33 cellular contexts compared by ENCODE assay signal in genomic region chr7:117869374-117869773, GRCh38. TPM values are rescaled to one million over a fixed set of nuclear protein-coding genes. Genes with fewer than 3 reads are reported as not detected.
"Had no signal": no experiment of that assay in that cellular context is flagged by ENCODE, and none has a peak within 500 bp of the region (broad histone marks: within the 10 kb centered on the region; RNA-seq: fewer than 3 reads in every experiment).

No MANE protein-coding gene starts in this region.

- H3K36me3 Mint-ChIP-seq: activated naive CD8-positive, alpha-beta T cell treated with anti-CD3 and anti-CD28 coated beads for 36 hours; WTC11 had no signal

- H3K9me3 Mint-ChIP-seq: activated CD8-positive, alpha-beta T cell treated with anti-CD3 and anti-CD28 coated beads for 36 hours; activated naive CD4-positive, alpha-beta T cell treated with anti-CD3 and anti-CD28 coated beads for 36 hours; activated naive CD4-positive, alpha-beta T cell treated with anti-CD3 and anti-CD28 coated beads, Interleukin-2, amount 50 U/mL, for 24 hours; activated naive CD8-positive, alpha-beta T cell treated with anti-CD3 and anti-CD28 coated beads for 36 hours; activated naive CD8-positive, alpha-beta T cell treated with anti-CD3 and anti-CD28 coated beads, Interleukin-2, amount 50 U/mL, for 24 hours; activated T-helper 1 cell treated with anti-CD3 and anti-CD28 coated beads, Interleukin-12 subunit alpha, Interleukin-12 subunit beta, Interleukin-2, Interleukin-4 antibody, amounts not matched to agents 30 ng/mL and 10 ng/mL and 1 ng/mL, durations not matched to agents 14 hours and 24 hours and 36 hours; activated T-helper 2 cell treated with anti-CD3 and anti-CD28 coated beads, Interferon-gamma antibody, Interleukin-2, Interleukin-4, amounts not matched to agents 10 μg/mL and 5 μg/mL and 100 μg/mL, durations not matched to agents 14 hours and 24 hours and 36 hours; dendritic cell treated with granulocyte-macrophage colony-stimulating factor and Interleukin-4, amounts not matched to agents 40 ng/mL and 50 ng/mL, for 4 days; endodermal cell; WTC11 had no signal

- DNase-seq: activated CD4-positive, alpha-beta T cell treated with anti-CD3 and anti-CD28 coated beads for 48 hours; activated CD4-positive, alpha-beta T cell treated with anti-CD3 and anti-CD28 coated beads, Interleukin-2, amount 50 U/mL, for 1 hour; activated CD4-positive, alpha-beta T cell treated with anti-CD3 and anti-CD28 coated beads, Interleukin-2, amount 50 U/mL, for 48 hours; activated CD8-positive, alpha-beta memory T cell treated with anti-CD3 and anti-CD28 coated beads for 24 hours; activated CD8-positive, alpha-beta T cell treated with anti-CD3 and anti-CD28 coated beads for 36 hours; activated effector memory CD4-positive, alpha-beta T cell treated with anti-CD3 and anti-CD28 coated beads, Interleukin-2, amount 50 U/mL, for 16 hours; activated naive CD4-positive, alpha-beta T cell treated with anti-CD3 and anti-CD28 coated beads for 36 hours; activated naive CD8-positive, alpha-beta T cell treated with anti-CD3 and anti-CD28 coated beads for 36 hours; activated naive CD8-positive, alpha-beta T cell treated with anti-CD3 and anti-CD28 coated beads, Interleukin-2, amount 50 U/mL, for 24 hours; activated T-cell treated with anti-CD3 and anti-CD28 coated beads, Interleukin-2, amount 50 U/mL, for 48 hours; adrenal gland; amygdala; aorta; body of pancreas; central memory CD4-positive, alpha-beta T cell; cerebellar nuclear complex; dorsolateral prefrontal cortex; effector memory CD4-positive, alpha-beta T cell; endodermal cell; foreskin melanocyte; head of caudate nucleus; T-helper 2 cell had no signal

- H3K4me1 ChIP-seq: breast epithelium had no signal

- H3K27ac Mint-ChIP-seq: activated CD8-positive, alpha-beta T cell treated with anti-CD3 and anti-CD28 coated beads for 36 hours; activated naive CD4-positive, alpha-beta T cell treated with anti-CD3 and anti-CD28 coated beads for 36 hours; activated naive CD4-positive, alpha-beta T cell treated with anti-CD3 and anti-CD28 coated beads, Interleukin-2, amount 50 U/mL, for 24 hours; activated naive CD8-positive, alpha-beta T cell treated with anti-CD3 and anti-CD28 coated beads for 36 hours; activated naive CD8-positive, alpha-beta T cell treated with anti-CD3 and anti-CD28 coated beads, Interleukin-2, amount 50 U/mL, for 24 hours; activated T-helper 1 cell treated with anti-CD3 and anti-CD28 coated beads, Interleukin-12 subunit alpha, Interleukin-12 subunit beta, Interleukin-2, Interleukin-4 antibody, amounts not matched to agents 30 ng/mL and 10 ng/mL and 1 ng/mL, durations not matched to agents 14 hours and 24 hours and 36 hours; activated T-helper 2 cell treated with anti-CD3 and anti-CD28 coated beads, Interferon-gamma antibody, Interleukin-2, Interleukin-4, amounts not matched to agents 10 μg/mL and 5 μg/mL and 100 μg/mL, durations not matched to agents 14 hours and 24 hours and 36 hours; dendritic cell treated with granulocyte-macrophage colony-stimulating factor and Interleukin-4, amounts not matched to agents 40 ng/mL and 50 ng/mL, for 4 days; endodermal cell had no signal

- H3K9me3 ChIP-seq: adrenal gland, body of pancreas, breast epithelium had no signal

- H3K4me3 Mint-ChIP-seq: activated CD8-positive, alpha-beta T cell treated with anti-CD3 and anti-CD28 coated beads for 36 hours; activated naive CD4-positive, alpha-beta T cell treated with anti-CD3 and anti-CD28 coated beads for 36 hours; activated naive CD4-positive, alpha-beta T cell treated with anti-CD3 and anti-CD28 coated beads, Interleukin-2, amount 50 U/mL, for 24 hours; activated naive CD8-positive, alpha-beta T cell treated with anti-CD3 and anti-CD28 coated beads for 36 hours; activated naive CD8-positive, alpha-beta T cell treated with anti-CD3 and anti-CD28 coated beads, Interleukin-2, amount 50 U/mL, for 24 hours; activated T-helper 1 cell treated with anti-CD3 and anti-CD28 coated beads, Interleukin-12 subunit alpha, Interleukin-12 subunit beta, Interleukin-2, Interleukin-4 antibody, amounts not matched to agents 30 ng/mL and 10 ng/mL and 1 ng/mL, durations not matched to agents 14 hours and 24 hours and 36 hours; dendritic cell treated with granulocyte-macrophage colony-stimulating factor and Interleukin-4, amounts not matched to agents 40 ng/mL and 50 ng/mL, for 4 days; endodermal cell; WTC11 had no signal

- H3K27me3 ChIP-seq: adrenal gland, body of pancreas, cardiac muscle cell, dorsolateral prefrontal cortex had no signal

- H3K27ac ChIP-seq: adrenal gland, body of pancreas, breast epithelium, cardiac muscle cell, coronary artery, VCaP had no signal

- H3K4me3 ChIP-seq: adrenal gland, body of pancreas, breast epithelium, coronary artery had no signal

- ATAC-seq: activated CD8-positive, alpha-beta T cell treated with anti-CD3 and anti-CD28 coated beads for 36 hours; activated naive CD8-positive, alpha-beta T cell treated with anti-CD3 and anti-CD28 coated beads, Interleukin-2, amount 50 U/mL, for 24 hours; body of pancreas; esophagus mucosa; WTC11 had no signal

- H3K36me3 ChIP-seq: adrenal gland, breast epithelium, cardiac muscle cell had no signal

RNA-seq across cellular contexts. Expression of gene CTTNBP2, which starts 3.9 kb away (rescaled TPM):
- total RNA-seq: activated CD8-positive, alpha-beta T cell treated with anti-CD3 and anti-CD28 coated beads for 36 hours; activated naive CD4-positive, alpha-beta T cell treated with anti-CD3 and anti-CD28 coated beads for 36 hours; activated naive CD8-positive, alpha-beta T cell treated with anti-CD3 and anti-CD28 coated beads for 36 hours; activated T-helper 1 cell treated with anti-CD3 and anti-CD28 coated beads, Interleukin-12 subunit alpha, Interleukin-12 subunit beta, Interleukin-2, Interleukin-4 antibody, amounts not matched to agents 30 ng/mL and 10 ng/mL and 1 ng/mL, durations not matched to agents 14 hours and 24 hours and 36 hours; activated T-helper 2 cell treated with anti-CD3 and anti-CD28 coated beads, Interferon-gamma antibody, Interleukin-2, Interleukin-4, amounts not matched to agents 10 μg/mL and 5 μg/mL and 100 μg/mL, durations not matched to agents 14 hours and 24 hours and 36 hours; T-helper 1 cell treated with Interleukin-12 subunit alpha and Interleukin-12 subunit beta and Interleukin-4 antibody, amounts not matched to agents 30 ng/mL and 1 ng/mL, for 36 hours had no signal
